1 cellular context compared by ENCODE assay signal in the genomic region with DNA sequence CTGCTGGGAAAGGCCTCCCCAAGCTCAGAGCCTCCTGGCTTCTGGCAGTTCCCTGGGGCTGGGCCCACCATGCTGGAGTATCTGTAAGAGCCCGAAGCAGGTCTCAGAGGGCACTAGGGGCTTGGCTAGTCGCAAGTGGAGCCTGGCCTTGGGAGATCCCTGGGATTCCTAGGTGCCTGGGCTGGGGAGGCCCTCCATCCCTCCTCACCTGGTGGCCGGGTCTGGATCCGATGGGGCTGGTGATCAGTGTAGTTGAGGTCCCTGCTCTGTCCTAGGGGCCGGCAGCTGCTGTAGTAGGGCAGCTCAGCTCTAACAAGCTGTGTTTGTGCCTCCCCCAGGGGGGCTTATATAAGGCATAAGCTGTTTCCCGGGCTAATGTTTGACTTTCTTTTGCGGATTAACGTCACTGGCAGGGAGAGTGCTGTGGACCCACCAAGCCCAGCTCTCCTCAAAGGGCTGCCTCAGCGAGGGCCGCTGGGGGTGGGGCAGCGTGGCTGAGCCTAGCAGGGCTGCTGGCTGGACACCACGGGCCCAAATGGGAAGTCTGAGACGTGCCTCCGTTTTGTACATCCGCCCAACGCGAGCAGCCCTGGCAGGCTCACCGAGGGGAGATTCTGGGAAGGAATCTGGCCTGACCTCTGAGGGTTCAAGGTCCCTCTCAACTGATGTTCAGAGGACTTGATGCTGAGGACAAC.
A peak's percentile ranks its signal among the peaks of the same experiment; 100 is the strongest.
TF ChIP-seq lines count a peak whose summit lies in the region.

A gene with protein sequence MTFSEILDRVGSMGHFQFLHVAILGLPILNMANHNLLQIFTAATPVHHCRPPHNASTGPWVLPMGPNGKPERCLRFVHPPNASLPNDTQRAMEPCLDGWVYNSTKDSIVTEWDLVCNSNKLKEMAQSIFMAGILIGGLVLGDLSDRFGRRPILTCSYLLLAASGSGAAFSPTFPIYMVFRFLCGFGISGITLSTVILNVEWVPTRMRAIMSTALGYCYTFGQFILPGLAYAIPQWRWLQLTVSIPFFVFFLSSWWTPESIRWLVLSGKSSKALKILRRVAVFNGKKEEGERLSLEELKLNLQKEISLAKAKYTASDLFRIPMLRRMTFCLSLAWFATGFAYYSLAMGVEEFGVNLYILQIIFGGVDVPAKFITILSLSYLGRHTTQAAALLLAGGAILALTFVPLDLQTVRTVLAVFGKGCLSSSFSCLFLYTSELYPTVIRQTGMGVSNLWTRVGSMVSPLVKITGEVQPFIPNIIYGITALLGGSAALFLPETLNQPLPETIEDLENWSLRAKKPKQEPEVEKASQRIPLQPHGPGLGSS (minus strand): TSS at position 321 of the 695 bp plus-strand sequence. CDS start 883 bp downstream, outside the sequence.

TF ChIP-seq in HepG2, 621 proteins besides CTCF, POLR2A, EP300 and RAD21 (continued from another document):
- TF ChIP-seq, protein P1, sequence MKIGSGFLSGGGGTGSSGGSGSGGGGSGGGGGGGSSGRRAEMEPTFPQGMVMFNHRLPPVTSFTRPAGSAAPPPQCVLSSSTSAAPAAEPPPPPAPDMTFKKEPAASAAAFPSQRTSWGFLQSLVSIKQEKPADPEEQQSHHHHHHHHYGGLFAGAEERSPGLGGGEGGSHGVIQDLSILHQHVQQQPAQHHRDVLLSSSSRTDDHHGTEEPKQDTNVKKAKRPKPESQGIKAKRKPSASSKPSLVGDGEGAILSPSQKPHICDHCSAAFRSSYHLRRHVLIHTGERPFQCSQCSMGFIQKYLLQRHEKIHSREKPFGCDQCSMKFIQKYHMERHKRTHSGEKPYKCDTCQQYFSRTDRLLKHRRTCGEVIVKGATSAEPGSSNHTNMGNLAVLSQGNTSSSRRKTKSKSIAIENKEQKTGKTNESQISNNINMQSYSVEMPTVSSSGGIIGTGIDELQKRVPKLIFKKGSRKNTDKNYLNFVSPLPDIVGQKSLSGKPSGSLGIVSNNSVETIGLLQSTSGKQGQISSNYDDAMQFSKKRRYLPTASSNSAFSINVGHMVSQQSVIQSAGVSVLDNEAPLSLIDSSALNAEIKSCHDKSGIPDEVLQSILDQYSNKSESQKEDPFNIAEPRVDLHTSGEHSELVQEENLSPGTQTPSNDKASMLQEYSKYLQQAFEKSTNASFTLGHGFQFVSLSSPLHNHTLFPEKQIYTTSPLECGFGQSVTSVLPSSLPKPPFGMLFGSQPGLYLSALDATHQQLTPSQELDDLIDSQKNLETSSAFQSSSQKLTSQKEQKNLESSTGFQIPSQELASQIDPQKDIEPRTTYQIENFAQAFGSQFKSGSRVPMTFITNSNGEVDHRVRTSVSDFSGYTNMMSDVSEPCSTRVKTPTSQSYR (CRISPR knock-in tag; IDR thresholded peaks at IDR 0.05; ENCODE audit: borderline replicate concordance) = no peak
- TF ChIP-seq KDM5B (CRISPR knock-in tag; IDR thresholded peaks at IDR 0.05; ENCODE audit: borderline replicate concordance) (0 out of 2 replicates have a peak, but pooled peaks have one; percentile 29), ZBTB21 (CRISPR knock-in tag; IDR thresholded peaks at IDR 0.05) (no peak)
TF ChIP-seq in HepG2: peak in this region for 8.
